ENCODE assay signal across 24 cellular contexts in genomic region chr14:102630405-102630804, GRCh38. TPM values are rescaled to one million over a fixed set of nuclear protein-coding genes. Genes with fewer than 3 reads are reported as not detected.
A peak's percentile ranks its signal among the peaks of the same experiment; 100 is the strongest.
DNase-seq lines count a peak whose midpoint lies in the region; ATAC-seq and TF ChIP-seq lines count a peak whose summit lies in the region.
"Had no signal": no experiment of that assay in that cellular context is flagged by ENCODE, and none has a peak within 500 bp of the region (broad histone marks: within the 10 kb centered on the region; RNA-seq: fewer than 3 reads in every experiment).

No MANE protein-coding gene starts in this region.

- H3K27me3 ChIP-seq in HL-60 (ENCODE audit: insufficient read depth, poor library complexity, severe bottlenecking): no peaks in the 10 kb centered on the region
- H3K27me3 ChIP-seq: foreskin keratinocyte, left lung, SJSA1 had no signal

- WGBS in mesodermal cell (ENCODE audit: insufficient coverage in 2 of 2), 2 experiments: 73 to 100% methylated on average over 1 to 4 of the region's 5 CpGs

- no peak for DNase-seq in HL-60 (ENCODE audit: low read depth in 1 of 2, low spot score in 1 of 2)
- DNase-seq in hypothalamus (lab: John Stamatoyannopoulos, UW): no peak
- no peak for DNase-seq in ureter (ENCODE audit: low spot score)
- DNase-seq: activated CD4-positive, alpha-beta T cell treated with anti-CD3 and anti-CD28 coated beads for 1 hour; activated naive CD8-positive, alpha-beta T cell treated with anti-CD3 and anti-CD28 coated beads, Interleukin-2, amount 10 ng/mL, durations not matched to agents 7 days and 5 days; cortex of kidney; foreskin keratinocyte; GDM1; left lung; MM.1S; posterior cingulate gyrus; stimulated activated CD4-positive, alpha-beta T cell treated with anti-CD3 and anti-CD28 coated beads, Interleukin-4, amount 100 ng/mL, for 24 hours; substantia nigra; T-helper 9 cell had no signal

- no peaks in the 10 kb centered on the region for H3K27me3 Mint-ChIP-seq in activated T-helper 17 cell treated with anti-CD3 and anti-CD28 coated beads, Interleukin-2, amount 50 U/mL, for 72 hours
- H3K27me3 Mint-ChIP-seq: activated naive CD8-positive, alpha-beta T cell treated with anti-CD3 and anti-CD28 coated beads, Interleukin-2, amount 10 ng/mL, durations not matched to agents 7 days and 5 days had no signal

- peaks cover 46% of the 10 kb centered on the region for H3K36me3 ChIP-seq in mesodermal cell (ENCODE audit: control insufficient read depth, insufficient read depth, low read length)

- H3K27ac ChIP-seq in C4-2B: peak overlapping the region; percentile 73
- peak overlapping the region; percentile 43 for H3K27ac ChIP-seq in HL-60 (replicated peaks)
- H3K27ac ChIP-seq in mesodermal cell (ENCODE audit: low read depth, low read length, severe bottlenecking): peak overlapping the region; percentile 29
- H3K27ac ChIP-seq: epithelial cell of prostate, foreskin keratinocyte, SJSA1 had no signal

- H3K4me1 Mint-ChIP-seq in activated T-helper 17 cell treated with anti-CD3 and anti-CD28 coated beads, Interleukin-2, amount 50 U/mL, for 72 hours: peaks cover 36% of the 10 kb centered on the region

- peaks cover 9% of the 10 kb centered on the region for H3K4me1 ChIP-seq in mesodermal cell (ENCODE audit: control insufficient read depth, insufficient read depth, low read length, poor library complexity, severe bottlenecking)
- H3K4me1 ChIP-seq: foreskin keratinocyte, SJSA1 had no signal

- no peak overlapping the region for H3K4me3 ChIP-seq in HL-60 (replicated peaks; ENCODE audit: insufficient read depth, low read length)
- H3K4me3 ChIP-seq in mesodermal cell (ENCODE audit: extremely low read depth, insufficient read depth, low read length, poor library complexity, severe bottlenecking): no peak overlapping the region
- H3K4me3 ChIP-seq: GM12878, left lung, PC-9, SJSA1 had no signal

- no peak for ATAC-seq in activated T-helper 17 cell treated with anti-CD3 and anti-CD28 coated beads, Interleukin-2, amount 50 U/mL, for 72 hours (replicated peaks)
- ATAC-seq in HG03469 (IDR thresholded peaks at IDR 0.05; ENCODE audit: unreplicated experiment): no peak
- ATAC-seq in GM18907 (IDR thresholded peaks at IDR 0.05; ENCODE audit: unreplicated experiment): no peak
- ATAC-seq: foreskin keratinocyte, GM12878 had no signal

- no peak overlapping the region for H3K4me3 Mint-ChIP-seq in activated T-helper 17 cell treated with anti-CD3 and anti-CD28 coated beads, Interleukin-2, amount 50 U/mL, for 72 hours
- H3K4me3 Mint-ChIP-seq: activated naive CD8-positive, alpha-beta T cell treated with anti-CD3 and anti-CD28 coated beads, Interleukin-2, amount 10 ng/mL, durations not matched to agents 7 days and 5 days; activated T-helper 1 cell treated with anti-CD3 and anti-CD28 coated beads, Interleukin-12 subunit alpha, Interleukin-12 subunit beta, Interleukin-2, Interleukin-4 antibody, amounts not matched to agents 30 ng/mL and 10 ng/mL and 1 ng/mL, durations not matched to agents 14 hours and 24 hours and 36 hours had no signal

- H3K9me3 Mint-ChIP-seq in activated T-helper 17 cell treated with anti-CD3 and anti-CD28 coated beads, Interleukin-2, amount 50 U/mL, for 72 hours: no peaks in the 10 kb centered on the region
- H3K9me3 Mint-ChIP-seq: activated naive CD8-positive, alpha-beta T cell treated with anti-CD3 and anti-CD28 coated beads, Interleukin-2, amount 10 ng/mL, durations not matched to agents 7 days and 5 days; activated T-helper 1 cell treated with anti-CD3 and anti-CD28 coated beads, Interleukin-12 subunit alpha, Interleukin-12 subunit beta, Interleukin-2, Interleukin-4 antibody, amounts not matched to agents 30 ng/mL and 10 ng/mL and 1 ng/mL, durations not matched to agents 14 hours and 24 hours and 36 hours had no signal

- H3K27ac Mint-ChIP-seq in activated T-helper 17 cell treated with anti-CD3 and anti-CD28 coated beads, Interleukin-2, amount 50 U/mL, for 72 hours: peak overlapping the region; percentile 14
- H3K27ac Mint-ChIP-seq: activated naive CD8-positive, alpha-beta T cell treated with anti-CD3 and anti-CD28 coated beads, Interleukin-2, amount 10 ng/mL, durations not matched to agents 7 days and 5 days; activated T-helper 1 cell treated with anti-CD3 and anti-CD28 coated beads, Interleukin-12 subunit alpha, Interleukin-12 subunit beta, Interleukin-2, Interleukin-4 antibody, amounts not matched to agents 30 ng/mL and 10 ng/mL and 1 ng/mL, durations not matched to agents 14 hours and 24 hours and 36 hours had no signal

- H3K9me3 ChIP-seq in mesodermal cell (ENCODE audit: control insufficient read depth, low read length): no peaks in the 10 kb centered on the region
- H3K9me3 ChIP-seq: left lung, SJSA1 had no signal

- no peak for TF ChIP-seq CTCF in C4-2B (conservative IDR thresholded peaks at IDR 0.05)
- no peak for TF ChIP-seq CTCF in HL-60 (IDR thresholded peaks at IDR 0.05; ENCODE audit: insufficient read depth, low read length)

- H3K36me3 Mint-ChIP-seq in activated T-helper 17 cell treated with anti-CD3 and anti-CD28 coated beads, Interleukin-2, amount 50 U/mL, for 72 hours (ENCODE audit: low read depth): peaks cover 5% of the 10 kb centered on the region

RNA-seq across cellular contexts. Expression of gene RCOR1, which starts 38.0 kb away (rescaled TPM):
- 10 to 100 TPM; 16.4 to 23.6 TPM for total RNA-seq in activated T-helper 17 cell treated with anti-CD3 and anti-CD28 coated beads, Interleukin-2, amount 50 U/mL, for 72 hours
- 25.5 TPM for polyA plus RNA-seq in mesodermal cell (2013, experiment 1 of 2)
- 24.1 TPM for polyA plus RNA-seq in mesodermal cell (2013, experiment 2 of 2)
- 21.9 TPM for total RNA-seq in ureter
